Comparison of ENCODE assay signal across 13 cellular contexts in the genomic region with DNA sequence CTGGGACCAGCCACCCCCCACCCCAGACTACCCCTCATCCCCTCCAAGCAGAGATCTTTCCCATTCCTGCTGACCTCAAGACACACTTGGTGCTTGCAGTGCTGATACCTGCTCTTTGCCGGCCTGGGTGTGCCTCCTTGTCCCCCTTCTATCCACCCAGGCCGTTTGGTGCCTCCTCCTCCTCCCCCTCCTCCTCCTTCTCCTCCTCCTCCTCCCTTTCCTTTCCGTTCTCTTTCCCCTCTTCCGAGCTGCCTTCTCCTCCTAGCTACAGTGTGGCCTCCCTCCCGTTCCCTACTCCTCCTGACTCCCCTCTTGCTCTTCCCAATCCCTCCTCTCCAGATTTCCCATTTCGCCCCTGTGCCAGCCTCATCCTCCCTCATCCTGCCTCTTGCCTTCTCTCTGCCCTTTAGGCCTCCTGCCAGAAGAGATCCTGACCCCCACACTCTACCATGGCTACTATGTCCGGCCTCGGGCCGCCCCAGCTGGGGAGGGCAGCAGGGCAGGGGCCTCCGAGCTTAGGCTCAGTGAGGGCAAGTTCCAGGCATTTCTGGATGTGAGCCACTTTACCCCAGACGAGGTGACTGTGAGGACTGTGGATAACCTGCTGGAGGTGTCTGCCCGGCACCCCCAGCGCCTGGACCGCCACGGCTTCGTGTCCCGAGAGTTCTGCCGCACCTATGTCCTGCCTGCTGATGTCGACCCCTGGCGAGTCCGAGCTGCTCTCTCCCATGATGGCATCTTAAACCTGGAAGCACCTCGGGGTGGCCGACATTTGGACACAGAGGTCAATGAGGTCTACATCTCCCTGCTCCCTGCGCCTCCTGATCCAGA. TPM values are rescaled to one million over a fixed set of nuclear protein-coding genes. Genes with fewer than 3 reads are reported as not detected.
A peak's percentile ranks its signal among the peaks of the same experiment; 100 is the strongest.
DNase-seq lines count a peak whose midpoint lies in the region; ATAC-seq, FAIRE-seq and TF ChIP-seq lines count a peak whose summit lies in the region.
"Had no signal": no experiment of that assay in that cellular context is flagged by ENCODE, and none has a peak within 500 bp of the region (broad histone marks: within the 10 kb centered on the region; RNA-seq: fewer than 3 reads in every experiment).

No MANE protein-coding gene starts in this region.

- peaks cover 31% of the 10 kb centered on the region for H3K79me2 ChIP-seq in GM23248 (ENCODE audit: insufficient read depth)
- no peaks in the 10 kb centered on the region for H3K79me2 ChIP-seq in endothelial cell of umbilical vein (ENCODE audit: control insufficient read depth, insufficient read depth, low read length)

- H3K27ac Mint-ChIP-seq in memory B cell (no peak overlapping the region), progenitor cell of endocrine pancreas (no peak overlapping the region)
- H3K27ac Mint-ChIP-seq: T-helper 1 cell treated with Interleukin-12 subunit alpha and Interleukin-12 subunit beta and Interleukin-4 antibody, amounts not matched to agents 30 μg/mL and 1 μg/mL, for 36 hours had no signal

- WGBS in GM23248 (ENCODE audit: low coverage in 1 of 2, low lambda C conversion rate in 2 of 2, missing lambda C conversion rate in 2 of 2), 2 experiments, result 18% methylated on average over 20 to 24 of the region's 24 CpGs

- DNase-seq in GM23248, result peak; percentile 53
- no peak for DNase-seq in endothelial cell of umbilical vein (ENCODE audit: low read depth, low spot score)
- no peak for DNase-seq in memory B cell (ENCODE audit: low spot score in 2 of 2)
- DNase-seq in progenitor cell of endocrine pancreas (ENCODE audit: low spot score, unreplicated experiment), result no peak
- DNase-seq in NCI-H187 treated with DMSO at 0.1 percent for 48 hours (lab: John Stamatoyannopoulos, UW), result no peak
- DNase-seq: CD4-positive, CD25-positive, alpha-beta regulatory T cell; Kasumi-1; NCI-H524 treated with DMSO at 0.1 percent for 48 hours; stimulated activated naive CD4-positive, alpha-beta T cell treated with Interleukin-2 at 50 U/mL for 16 hours had no signal

- dilution Hi-C loops in endothelial cell of umbilical vein (cut with MboI; ENCODE audit: extremely low pct_ligation_motif_present, low sequenced_read_pairs), result no loop called here

- H3K36me3 Mint-ChIP-seq in memory B cell (peaks cover 2% of the 10 kb centered on the region), progenitor cell of endocrine pancreas (ENCODE audit: insufficient read depth) (no peaks in the 10 kb centered on the region)
- H3K36me3 Mint-ChIP-seq: CD4-positive, CD25-positive, alpha-beta regulatory T cell had no signal

- TF ChIP-seq POLR2A in endothelial cell of umbilical vein (IDR thresholded peaks at IDR 0.05; ENCODE audit: low read depth, low read length), result no peak

- H3K9me3 ChIP-seq in GM23248 (ENCODE audit: low read depth) (no peaks in the 10 kb centered on the region), endothelial cell of umbilical vein (replicated peaks; ENCODE audit: control insufficient read depth, insufficient read depth, low read length) (no peaks in the 10 kb centered on the region)

- H3K4me3 ChIP-seq in GM23248 (peak overlapping the region; percentile 65), endothelial cell of umbilical vein (replicated peaks in 1 of 3; ENCODE audit: insufficient read depth in 1 of 3, low read depth in 1 of 3, low read length in 3 of 3) (no peak overlapping the region), skin epidermis (peak overlapping the region; percentile 13 to 43 (median 27))

- H4K20me1 ChIP-seq in GM23248 (ENCODE audit: insufficient read depth) (no peaks in the 10 kb centered on the region), endothelial cell of umbilical vein (replicated peaks; ENCODE audit: control insufficient read depth, extremely low read depth, insufficient read depth, low read length) (no peaks in the 10 kb centered on the region)

- intact Hi-C loops in endothelial cell of umbilical vein (cut with micrococcal nuclease), result no loop called here

- H3K4me1 Mint-ChIP-seq in memory B cell (peaks cover 5% of the 10 kb centered on the region), progenitor cell of endocrine pancreas (ENCODE audit: low read depth) (peaks cover 29% of the 10 kb centered on the region)

- no peaks in the 10 kb centered on the region for H3K27me3 ChIP-seq in GM23248 (replicated peaks; ENCODE audit: insufficient read depth)
- peaks cover 2 to 9% of the 10 kb centered on the region in 2 experiments for H3K27me3 ChIP-seq in endothelial cell of umbilical vein (ENCODE audit: control insufficient read depth in 2 of 2, insufficient read depth in 2 of 2, low read length in 2 of 2)

- no peak for TF ChIP-seq CTCF in endothelial cell of umbilical vein (IDR thresholded peaks at IDR 0.05; ENCODE audit: extremely low read depth in 1 of 2, insufficient read depth in 1 of 2, low read depth in 1 of 2, low read length in 2 of 2)
- TF ChIP-seq CTCF in progenitor cell of endocrine pancreas (IDR thresholded peaks at IDR 0.05; ENCODE audit: unreplicated experiment), result no peak

- H3K4me2 ChIP-seq in GM23248 (ENCODE audit: unreplicated experiment), result peak overlapping the region; percentile 79
- no peak overlapping the region for H3K4me2 ChIP-seq in endothelial cell of umbilical vein (ENCODE audit: insufficient read depth, low read length)

- peak overlapping the region; percentile 95 for H3K27ac ChIP-seq in GM23248
- no peak overlapping the region for H3K27ac ChIP-seq in endothelial cell of umbilical vein (ENCODE audit: insufficient read depth, low read depth, low read length)
- peak overlapping the region; percentile 29 to 92 (median 75) for H3K27ac ChIP-seq in skin epidermis

- CTCF ChIA-PET in endothelial cell of umbilical vein (lab: Charles Lee), result interaction anchor here (0.7 to 1.2 kb wide), 4 partner anchors 12 to 69 kb away, joined by 3 to 7 read pairs (median 3); no protein-coding TSS in a partner anchor

- FAIRE-seq in endothelial cell of umbilical vein (lab: Jason Lieb, UNC), result no peak

- H3K27me3 Mint-ChIP-seq in memory B cell (peaks cover 29% of the 10 kb centered on the region), progenitor cell of endocrine pancreas (peaks cover 5% of the 10 kb centered on the region)

- ATAC-seq in memory B cell (ENCODE audit: low read depth) (no peak), GM19395 (IDR thresholded peaks at IDR 0.05; ENCODE audit: unreplicated experiment) (no peak), GM19455 (IDR thresholded peaks at IDR 0.05; ENCODE audit: unreplicated experiment) (no peak)

- in situ Hi-C loops in GM23248 (cut with MboI), result no loop called here

- peak overlapping the region; percentile 8 for H3K4me3 Mint-ChIP-seq in memory B cell
- H3K4me3 Mint-ChIP-seq in progenitor cell of endocrine pancreas (ENCODE audit: low read depth), result no peak overlapping the region
- H3K4me3 Mint-ChIP-seq: CD4-positive, CD25-positive, alpha-beta regulatory T cell; T-helper 1 cell treated with Interleukin-12 subunit alpha and Interleukin-12 subunit beta and Interleukin-4 antibody, amounts not matched to agents 30 μg/mL and 1 μg/mL, for 36 hours had no signal

- POLR2A ChIA-PET in endothelial cell of umbilical vein (lab: Charles Lee), result no interaction called here

- H3K9me3 Mint-ChIP-seq in memory B cell, result peaks cover 2% of the 10 kb centered on the region
- no peaks in the 10 kb centered on the region for H3K9me3 Mint-ChIP-seq in progenitor cell of endocrine pancreas (ENCODE audit: low read depth)
- H3K9me3 Mint-ChIP-seq: CD4-positive, CD25-positive, alpha-beta regulatory T cell; T-helper 1 cell treated with Interleukin-12 subunit alpha and Interleukin-12 subunit beta and Interleukin-4 antibody, amounts not matched to agents 30 μg/mL and 1 μg/mL, for 36 hours had no signal

- H3K9me2 ChIP-seq in GM23248 (ENCODE audit: insufficient read depth), result no peaks in the 10 kb centered on the region

- H3K36me3 ChIP-seq in GM23248 (ENCODE audit: low read depth), result 0 out of 2 replicates have a peak, but pooled peaks cover 6% of the 10 kb centered on the region
- no peaks in the 10 kb centered on the region for H3K36me3 ChIP-seq in endothelial cell of umbilical vein (ENCODE audit: control insufficient read depth in 2 of 2, extremely low read depth in 1 of 2, insufficient read depth in 2 of 2, low read length in 2 of 2)

- no peaks in the 10 kb centered on the region for H3K9me1 ChIP-seq in endothelial cell of umbilical vein (replicated peaks; ENCODE audit: control insufficient read depth, extremely low read depth, insufficient read depth, low read length)

- H3F3A ChIP-seq in GM23248 (ENCODE audit: insufficient read depth), result peaks cover 37% of the 10 kb centered on the region

- H3K9ac ChIP-seq in GM23248, result peak overlapping the region; percentile 81
- H3K9ac ChIP-seq in endothelial cell of umbilical vein (replicated peaks; ENCODE audit: extremely low read depth, insufficient read depth, low read length), result no peak overlapping the region

- H2AFZ ChIP-seq in GM23248 (peak overlapping the region; percentile 59), endothelial cell of umbilical vein (ENCODE audit: low read depth, low read length) (peak overlapping the region; percentile 38)

- BruUV-seq in endothelial cell of umbilical vein (replicated peaks; lab: Mats Ljungman, UMichigan), result no TSS peak

- H3K4me1 ChIP-seq in GM23248 (ENCODE audit: insufficient read depth) (peaks cover 38% of the 10 kb centered on the region), endothelial cell of umbilical vein (ENCODE audit: control insufficient read depth, extremely low read depth, insufficient read depth, low read length) (peaks cover 6% of the 10 kb centered on the region)

RNA-seq across cellular contexts. Expression of a gene that starts 0.7 kb away (rescaled TPM):
- total RNA-seq in GM23248 (2014; rRNA removed; shearing (Covaris generic)), result 0.38 and 1.2 TPM in 2 replicates
- 7.5 and 8.4 TPM in 2 replicates for polyA plus RNA-seq in GM23248 (2016; fragmentation: Nextera tagmentation; extraction: Ambion mirVana)
- not detected in 2 replicates for total RNA-seq in endothelial cell of umbilical vein
- not detected in 2 replicates for polyA plus RNA-seq in endothelial cell of umbilical vein
- polyA plus RNA-seq in endothelial cell of umbilical vein (2011; cell fraction: cytosol; rRNA removed), result not detected in 2 replicates
- polyA plus RNA-seq in endothelial cell of umbilical vein (2011; cell fraction: nucleus; rRNA removed), result not detected in 2 replicates
- polyA plus RNA-seq in endothelial cell of umbilical vein (2012), result not detected in 2 replicates
- polyA minus RNA-seq in endothelial cell of umbilical vein, result not detected in 2 replicates
- polyA minus RNA-seq in endothelial cell of umbilical vein (2011; cell fraction: cytosol; rRNA and poly(A)+ RNA removed), result not detected
- not detected in 2 replicates for polyA minus RNA-seq in endothelial cell of umbilical vein (2011; cell fraction: nucleus; rRNA and poly(A)+ RNA removed)
- total RNA-seq in progenitor cell of endocrine pancreas, result not detected in 2 replicates
- total RNA-seq: CD4-positive, CD25-positive, alpha-beta regulatory T cell had no signal
- polyA plus RNA-seq: CD4-positive, CD25-positive, alpha-beta regulatory T cell had no signal

RNA-seq across cellular contexts. Expression of a gene that starts 1.7 kb away (rescaled TPM):
- total RNA-seq in GM23248 (2014; rRNA removed; shearing (Covaris generic)), result 91.0 and 104 TPM in 2 replicates
- polyA plus RNA-seq in GM23248 (2016; fragmentation: Nextera tagmentation; extraction: Ambion mirVana) (454 and 455 TPM in 2 replicates), endothelial cell of umbilical vein (0.32 and 0.48 TPM in 2 replicates)
- total RNA-seq in endothelial cell of umbilical vein (not detected in 2 replicates), progenitor cell of endocrine pancreas (1.2 TPM in 1 of 2 replicates, not detected in the other)
- polyA plus RNA-seq in endothelial cell of umbilical vein (2011; cell fraction: cytosol; rRNA removed), result 0.12 and 0.23 TPM in 2 replicates
- polyA plus RNA-seq in endothelial cell of umbilical vein (2011; cell fraction: nucleus; rRNA removed), result not detected in 2 replicates
- 1.1 TPM in 1 of 2 replicates, not detected in the other for polyA plus RNA-seq in endothelial cell of umbilical vein (2012)
- polyA minus RNA-seq in endothelial cell of umbilical vein, result 0.49 and 0.58 TPM in 2 replicates
- polyA minus RNA-seq in endothelial cell of umbilical vein (2011; cell fraction: cytosol; rRNA and poly(A)+ RNA removed), result not detected
- not detected in 2 replicates for polyA minus RNA-seq in endothelial cell of umbilical vein (2011; cell fraction: nucleus; rRNA and poly(A)+ RNA removed)
- total RNA-seq: CD4-positive, CD25-positive, alpha-beta regulatory T cell had no signal
- polyA plus RNA-seq: CD4-positive, CD25-positive, alpha-beta regulatory T cell had no signal

RNA-seq across cellular contexts. Expression of a gene that starts 5.5 kb away (rescaled TPM):
- total RNA-seq in GM23248 (2014; rRNA removed; shearing (Covaris generic)), result 2.1 and 3.5 TPM in 2 replicates
- polyA plus RNA-seq in GM23248 (2016; fragmentation: Nextera tagmentation; extraction: Ambion mirVana) (0.78 and 1.2 TPM in 2 replicates), endothelial cell of umbilical vein (0.76 and 1.2 TPM in 2 replicates)
- total RNA-seq in endothelial cell of umbilical vein (0.31 and 0.99 TPM in 2 replicates), progenitor cell of endocrine pancreas (16.2 and 19.4 TPM in 2 replicates)
- 0.66 and 0.81 TPM in 2 replicates for polyA plus RNA-seq in endothelial cell of umbilical vein (2011; cell fraction: cytosol; rRNA removed)
- polyA plus RNA-seq in endothelial cell of umbilical vein (2011; cell fraction: nucleus; rRNA removed), result 0.26 and 0.49 TPM in 2 replicates
- polyA plus RNA-seq in endothelial cell of umbilical vein (2012), result 0.91 and 2.5 TPM in 2 replicates
- polyA minus RNA-seq in endothelial cell of umbilical vein, result 0.34 TPM in 1 of 2 replicates, not detected in the other
- polyA minus RNA-seq in endothelial cell of umbilical vein (2011; cell fraction: cytosol; rRNA and poly(A)+ RNA removed), result not detected
- not detected in 2 replicates for polyA minus RNA-seq in endothelial cell of umbilical vein (2011; cell fraction: nucleus; rRNA and poly(A)+ RNA removed)
- total RNA-seq: CD4-positive, CD25-positive, alpha-beta regulatory T cell had no signal

RNA-seq across cellular contexts. Expression of a gene that starts 23.9 kb away (rescaled TPM):
- total RNA-seq in GM23248 (2014; rRNA removed; shearing (Covaris generic)), result 22.7 and 22.9 TPM in 2 replicates
- polyA plus RNA-seq in GM23248 (2016; fragmentation: Nextera tagmentation; extraction: Ambion mirVana) (10.4 and 10.8 TPM in 2 replicates), endothelial cell of umbilical vein (6.4 and 8.0 TPM in 2 replicates)
- total RNA-seq in endothelial cell of umbilical vein (18.6 and 20.0 TPM in 2 replicates), progenitor cell of endocrine pancreas (23.5 and 25.0 TPM in 2 replicates)
- polyA plus RNA-seq in endothelial cell of umbilical vein (2011; cell fraction: cytosol; rRNA removed), result 11.6 and 12.0 TPM in 2 replicates
- 16.6 and 17.8 TPM in 2 replicates for polyA plus RNA-seq in endothelial cell of umbilical vein (2011; cell fraction: nucleus; rRNA removed)
- 29.2 and 41.9 TPM in 2 replicates for polyA plus RNA-seq in endothelial cell of umbilical vein (2012)
- polyA minus RNA-seq in endothelial cell of umbilical vein, result 20.9 and 32.4 TPM in 2 replicates
- polyA minus RNA-seq in endothelial cell of umbilical vein (2011; cell fraction: cytosol; rRNA and poly(A)+ RNA removed), result 4.8 TPM
- polyA minus RNA-seq in endothelial cell of umbilical vein (2011; cell fraction: nucleus; rRNA and poly(A)+ RNA removed), result 18.1 and 21.2 TPM in 2 replicates

RNA-seq across cellular contexts. Expression of a gene that starts 33.9 kb away (rescaled TPM):
- 7.6 and 9.9 TPM in 2 replicates for total RNA-seq in GM23248 (2014; rRNA removed; shearing (Covaris generic))
- 20.2 and 23.8 TPM in 2 replicates for polyA plus RNA-seq in GM23248 (2016; fragmentation: Nextera tagmentation; extraction: Ambion mirVana)
- total RNA-seq in endothelial cell of umbilical vein, result 7.4 TPM in 2 replicates
- 9.0 and 10.6 TPM in 2 replicates for polyA plus RNA-seq in endothelial cell of umbilical vein
- polyA plus RNA-seq in endothelial cell of umbilical vein (2011; cell fraction: cytosol; rRNA removed), result 9.1 and 9.9 TPM in 2 replicates
- polyA plus RNA-seq in endothelial cell of umbilical vein (2011; cell fraction: nucleus; rRNA removed), result 2.7 and 3.2 TPM in 2 replicates
- polyA plus RNA-seq in endothelial cell of umbilical vein (2012), result 15.1 and 15.3 TPM in 2 replicates
- polyA minus RNA-seq in endothelial cell of umbilical vein, result 1.7 and 7.5 TPM in 2 replicates
- polyA minus RNA-seq in endothelial cell of umbilical vein (2011; cell fraction: cytosol; rRNA and poly(A)+ RNA removed), result 3.9 TPM
- 1.5 and 1.9 TPM in 2 replicates for polyA minus RNA-seq in endothelial cell of umbilical vein (2011; cell fraction: nucleus; rRNA and poly(A)+ RNA removed)
- total RNA-seq in progenitor cell of endocrine pancreas, result 25.7 and 28.4 TPM in 2 replicates

Comparison
In these comparisons a context has a peak if more than half of its experiments do, and no peak if none do; other contexts are left out.
1. H3K4me3 ChIP-seq: peak in GM23248 (single experiment) and skin epidermis (7 of 7); none in endothelial cell of umbilical vein (0 of 3).
2. RNA of a gene that starts 1.7 kb away (total RNA-seq): 91.0 to 104 TPM in GM23248; 1.2 TPM in progenitor cell of endocrine pancreas and not detected in endothelial cell of umbilical vein; every median in the first group is over 10 times any median in the second.